1 cellular context compared by ENCODE assay signal in the genomic region with DNA sequence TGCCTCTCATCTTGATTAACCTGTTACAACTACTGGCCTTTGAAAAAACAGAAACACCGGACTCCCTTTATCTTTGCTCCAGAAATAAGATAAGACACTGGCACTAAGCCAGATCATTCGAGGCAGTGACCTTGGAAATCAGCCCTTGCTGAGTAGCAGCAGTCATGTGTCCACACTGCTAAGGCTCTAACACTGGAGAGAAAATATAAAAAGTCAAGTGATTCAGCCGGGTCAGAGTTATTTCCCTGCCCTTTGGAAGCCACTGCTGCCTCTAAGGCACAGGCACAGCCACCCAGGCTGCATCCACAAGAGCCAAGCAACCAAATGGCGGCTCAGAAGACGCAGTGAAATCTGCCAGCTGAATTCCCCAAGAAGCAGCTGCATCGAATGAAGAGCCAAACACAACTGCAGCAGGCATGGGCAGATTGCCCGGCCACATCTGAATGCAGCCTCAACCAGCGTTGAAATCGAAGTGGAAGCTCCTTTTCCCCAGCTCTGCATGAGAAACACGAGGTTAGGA.
TF ChIP-seq lines count a peak whose summit lies in the region.

No MANE protein-coding gene starts in this region.

TF ChIP-seq in K562, 482 proteins besides CTCF, POLR2A, EP300 and RAD21 (continued from another document and continues in another):
- TF ChIP-seq TRIM24 (IDR thresholded peaks at IDR 0.05): no peak
- TF ChIP-seq, protein P1, sequence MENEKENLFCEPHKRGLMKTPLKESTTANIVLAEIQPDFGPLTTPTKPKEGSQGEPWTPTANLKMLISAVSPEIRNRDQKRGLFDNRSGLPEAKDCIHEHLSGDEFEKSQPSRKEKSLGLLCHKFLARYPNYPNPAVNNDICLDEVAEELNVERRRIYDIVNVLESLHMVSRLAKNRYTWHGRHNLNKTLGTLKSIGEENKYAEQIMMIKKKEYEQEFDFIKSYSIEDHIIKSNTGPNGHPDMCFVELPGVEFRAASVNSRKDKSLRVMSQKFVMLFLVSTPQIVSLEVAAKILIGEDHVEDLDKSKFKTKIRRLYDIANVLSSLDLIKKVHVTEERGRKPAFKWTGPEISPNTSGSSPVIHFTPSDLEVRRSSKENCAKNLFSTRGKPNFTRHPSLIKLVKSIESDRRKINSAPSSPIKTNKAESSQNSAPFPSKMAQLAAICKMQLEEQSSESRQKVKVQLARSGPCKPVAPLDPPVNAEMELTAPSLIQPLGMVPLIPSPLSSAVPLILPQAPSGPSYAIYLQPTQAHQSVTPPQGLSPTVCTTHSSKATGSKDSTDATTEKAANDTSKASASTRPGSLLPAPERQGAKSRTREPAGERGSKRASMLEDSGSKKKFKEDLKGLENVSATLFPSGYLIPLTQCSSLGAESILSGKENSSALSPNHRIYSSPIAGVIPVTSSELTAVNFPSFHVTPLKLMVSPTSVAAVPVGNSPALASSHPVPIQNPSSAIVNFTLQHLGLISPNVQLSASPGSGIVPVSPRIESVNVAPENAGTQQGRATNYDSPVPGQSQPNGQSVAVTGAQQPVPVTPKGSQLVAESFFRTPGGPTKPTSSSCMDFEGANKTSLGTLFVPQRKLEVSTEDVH (IDR thresholded peaks at IDR 0.05; ENCODE audit: low read depth, partially characterized antibody): no peak
- TF ChIP-seq HNRNPL (IDR thresholded peaks at IDR 0.05; ENCODE audit: low read depth, low read length): no peak
- no peak for TF ChIP-seq NBN (IDR thresholded peaks at IDR 0.05; ENCODE audit: low read depth)
- no peak for TF ChIP-seq MAFF (IDR thresholded peaks at IDR 0.05; ENCODE audit: low read length)
- TF ChIP-seq, protein P2, sequence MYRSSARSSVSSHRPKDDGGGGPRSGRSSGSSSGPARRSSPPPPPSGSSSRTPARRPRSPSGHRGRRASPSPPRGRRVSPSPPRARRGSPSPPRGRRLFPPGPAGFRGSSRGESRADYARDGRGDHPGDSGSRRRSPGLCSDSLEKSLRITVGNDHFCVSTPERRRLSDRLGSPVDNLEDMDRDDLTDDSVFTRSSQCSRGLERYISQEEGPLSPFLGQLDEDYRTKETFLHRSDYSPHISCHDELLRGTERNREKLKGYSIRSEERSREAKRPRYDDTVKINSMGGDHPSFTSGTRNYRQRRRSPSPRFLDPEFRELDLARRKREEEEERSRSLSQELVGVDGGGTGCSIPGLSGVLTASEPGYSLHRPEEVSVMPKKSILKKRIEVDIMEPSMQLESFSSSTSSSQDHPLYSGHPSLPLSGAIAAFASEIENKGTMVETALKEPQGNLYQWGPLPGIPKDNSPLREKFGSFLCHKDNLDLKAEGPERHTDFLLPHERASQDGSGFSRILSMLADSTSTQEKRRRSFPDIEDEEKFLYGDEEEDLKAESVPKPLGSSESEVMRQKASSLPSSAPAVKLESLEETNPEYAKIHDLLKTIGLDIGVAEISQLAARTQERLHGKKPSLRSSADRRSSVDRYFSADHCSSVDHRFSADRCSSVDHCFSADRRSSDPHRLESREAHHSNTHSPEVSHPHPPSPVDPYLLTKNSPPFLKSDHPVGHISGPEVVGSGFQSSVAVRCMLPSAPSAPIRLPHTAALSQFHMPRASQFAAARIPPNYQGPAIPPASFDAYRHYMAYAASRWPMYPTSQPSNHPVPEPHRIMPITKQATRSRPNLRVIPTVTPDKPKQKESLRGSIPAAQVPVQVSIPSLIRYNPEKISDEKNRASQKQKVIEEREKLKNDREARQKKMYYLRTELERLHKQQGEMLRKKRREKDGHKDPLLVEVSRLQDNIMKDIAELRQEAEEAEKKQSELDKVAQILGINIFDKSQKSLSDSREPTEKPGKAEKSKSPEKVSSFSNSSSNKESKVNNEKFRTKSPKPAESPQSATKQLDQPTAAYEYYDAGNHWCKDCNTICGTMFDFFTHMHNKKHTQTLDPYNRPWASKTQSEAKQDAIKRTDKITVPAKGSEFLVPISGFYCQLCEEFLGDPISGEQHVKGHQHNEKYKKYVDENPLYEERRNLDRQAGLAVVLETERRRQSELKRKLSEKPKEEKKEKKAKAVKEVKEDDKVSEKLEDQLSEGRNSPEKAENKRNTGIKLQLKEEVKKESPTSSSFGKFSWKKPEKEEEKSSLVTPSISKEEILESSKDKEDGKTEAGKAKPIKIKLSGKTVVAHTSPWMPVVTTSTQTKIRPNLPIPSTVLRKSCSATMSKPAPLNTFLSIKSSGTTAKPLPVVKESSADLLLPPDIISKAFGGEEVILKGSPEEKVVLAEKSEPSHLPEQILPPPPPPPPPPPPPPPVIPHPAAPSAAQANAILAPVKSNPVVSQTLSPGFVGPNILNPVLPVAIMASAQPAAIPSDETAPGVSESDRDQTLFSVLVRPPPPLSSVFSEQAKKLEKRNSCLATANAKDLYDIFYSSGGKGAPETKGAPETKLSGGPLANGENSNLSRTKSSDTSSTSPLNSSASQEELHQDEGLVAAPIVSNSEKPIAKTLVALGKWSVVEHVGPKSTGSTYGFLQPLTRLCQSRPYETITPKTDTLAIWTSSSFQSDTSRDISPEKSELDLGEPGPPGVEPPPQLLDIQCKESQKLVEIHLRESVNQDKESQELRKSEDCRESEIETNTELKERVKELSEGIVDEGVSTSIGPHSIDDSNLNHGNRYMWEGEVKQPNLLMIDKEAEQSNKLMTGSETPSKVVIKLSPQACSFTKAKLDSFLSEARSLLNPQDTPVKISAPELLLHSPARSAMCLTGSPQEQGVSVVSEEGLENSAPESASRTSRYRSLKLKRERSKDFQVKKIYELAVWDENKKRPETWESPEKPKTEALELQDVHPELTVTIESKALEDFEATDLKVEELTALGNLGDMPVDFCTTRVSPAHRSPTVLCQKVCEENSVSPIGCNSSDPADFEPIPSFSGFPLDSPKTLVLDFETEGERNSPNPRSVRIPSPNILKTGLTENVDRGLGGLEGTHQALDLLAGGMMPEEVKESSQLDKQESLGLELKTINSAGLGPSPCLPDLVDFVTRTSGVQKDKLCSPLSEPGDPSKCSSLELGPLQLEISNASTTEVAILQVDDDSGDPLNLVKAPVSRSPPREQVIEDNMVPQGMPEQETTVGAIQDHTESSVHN (IDR thresholded peaks at IDR 0.05; ENCODE audit: borderline replicate concordance in 1 of 2, low read depth in 1 of 2): no peak
- TF ChIP-seq, protein P3, sequence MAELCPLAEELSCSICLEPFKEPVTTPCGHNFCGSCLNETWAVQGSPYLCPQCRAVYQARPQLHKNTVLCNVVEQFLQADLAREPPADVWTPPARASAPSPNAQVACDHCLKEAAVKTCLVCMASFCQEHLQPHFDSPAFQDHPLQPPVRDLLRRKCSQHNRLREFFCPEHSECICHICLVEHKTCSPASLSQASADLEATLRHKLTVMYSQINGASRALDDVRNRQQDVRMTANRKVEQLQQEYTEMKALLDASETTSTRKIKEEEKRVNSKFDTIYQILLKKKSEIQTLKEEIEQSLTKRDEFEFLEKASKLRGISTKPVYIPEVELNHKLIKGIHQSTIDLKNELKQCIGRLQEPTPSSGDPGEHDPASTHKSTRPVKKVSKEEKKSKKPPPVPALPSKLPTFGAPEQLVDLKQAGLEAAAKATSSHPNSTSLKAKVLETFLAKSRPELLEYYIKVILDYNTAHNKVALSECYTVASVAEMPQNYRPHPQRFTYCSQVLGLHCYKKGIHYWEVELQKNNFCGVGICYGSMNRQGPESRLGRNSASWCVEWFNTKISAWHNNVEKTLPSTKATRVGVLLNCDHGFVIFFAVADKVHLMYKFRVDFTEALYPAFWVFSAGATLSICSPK (IDR thresholded peaks at IDR 0.05; ENCODE audit: borderline replicate concordance): no peak
- TF ChIP-seq FOXM1 (IDR thresholded peaks at IDR 0.05; ENCODE audit: low read depth): no peak
- no peak for TF ChIP-seq FOXM1 (CRISPR knock-in tag; IDR thresholded peaks at IDR 0.05; ENCODE audit: low read depth)
- no peak for TF ChIP-seq ZNF57 (CRISPR knock-in tag; IDR thresholded peaks at IDR 0.05)
- no peak for TF ChIP-seq FOXP1 (CRISPR knock-in tag; IDR thresholded peaks at IDR 0.05)
- no peak for TF ChIP-seq CHCHD3 (CRISPR knock-in tag; IDR thresholded peaks at IDR 0.05)
- no peak for TF ChIP-seq POLR3A (IDR thresholded peaks at IDR 0.05; ENCODE audit: borderline replicate concordance, extremely low read depth, insufficient read depth, insufficient read length)
- TF ChIP-seq NCOR1 (IDR thresholded peaks at IDR 0.05): peak; percentile 20; the same call in 1 of the 2 replicates
- TF ChIP-seq ZNF695 (CRISPR knock-in tag; IDR thresholded peaks at IDR 0.05): no peak
- no peak for TF ChIP-seq NEUROD1 (IDR thresholded peaks at IDR 0.05; ENCODE audit: borderline replicate concordance, low read depth, low read length, partially characterized antibody)
- no peak for TF ChIP-seq SMAD4 (CRISPR knock-in tag; conservative IDR thresholded peaks at IDR 0.05)
- TF ChIP-seq SP2 (IDR thresholded peaks at IDR 0.05; ENCODE audit: extremely low read depth, low read depth, low read length, poor library complexity, severe bottlenecking): no peak
- TF ChIP-seq NFIX (CRISPR knock-in tag; IDR thresholded peaks at IDR 0.05; ENCODE audit: low read depth): peak; percentile 66
- no peak for TF ChIP-seq ZNF274 (IDR thresholded peaks at IDR 0.05; ENCODE audit: borderline replicate concordance, low read depth, low read length)
- no peak for TF ChIP-seq NFE2L1 (tag; IDR thresholded peaks at IDR 0.05; ENCODE audit: borderline replicate concordance, low read depth)
- no peak for TF ChIP-seq ZZZ3 (IDR thresholded peaks at IDR 0.05)
- no peak for TF ChIP-seq MEIS2 (IDR thresholded peaks at IDR 0.05; ENCODE audit: partially characterized antibody)
- TF ChIP-seq LEF1 (IDR thresholded peaks at IDR 0.05): no peak
- TF ChIP-seq ZBTB17 (CRISPR knock-in tag; IDR thresholded peaks at IDR 0.05): no peak
- no peak for TF ChIP-seq ZNF717 (CRISPR knock-in tag; IDR thresholded peaks at IDR 0.05)
- TF ChIP-seq, protein P4, sequence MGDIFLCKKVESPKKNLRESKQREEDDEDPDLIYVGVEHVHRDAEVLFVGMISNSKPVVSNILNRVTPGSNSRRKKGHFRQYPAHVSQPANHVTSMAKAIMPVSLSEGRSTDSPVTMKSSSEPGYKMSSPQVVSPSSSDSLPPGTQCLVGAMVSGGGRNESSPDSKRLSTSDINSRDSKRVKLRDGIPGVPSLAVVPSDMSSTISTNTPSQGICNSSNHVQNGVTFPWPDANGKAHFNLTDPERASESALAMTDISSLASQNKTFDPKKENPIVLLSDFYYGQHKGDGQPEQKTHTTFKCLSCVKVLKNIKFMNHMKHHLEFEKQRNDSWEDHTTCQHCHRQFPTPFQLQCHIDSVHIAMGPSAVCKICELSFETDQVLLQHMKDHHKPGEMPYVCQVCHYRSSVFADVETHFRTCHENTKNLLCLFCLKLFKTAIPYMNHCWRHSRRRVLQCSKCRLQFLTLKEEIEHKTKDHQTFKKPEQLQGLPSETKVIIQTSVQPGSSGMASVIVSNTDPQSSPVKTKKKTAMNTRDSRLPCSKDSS (IDR thresholded peaks at IDR 0.05; ENCODE audit: low read depth, partially characterized antibody): no peak
- TF ChIP-seq, protein P5, sequence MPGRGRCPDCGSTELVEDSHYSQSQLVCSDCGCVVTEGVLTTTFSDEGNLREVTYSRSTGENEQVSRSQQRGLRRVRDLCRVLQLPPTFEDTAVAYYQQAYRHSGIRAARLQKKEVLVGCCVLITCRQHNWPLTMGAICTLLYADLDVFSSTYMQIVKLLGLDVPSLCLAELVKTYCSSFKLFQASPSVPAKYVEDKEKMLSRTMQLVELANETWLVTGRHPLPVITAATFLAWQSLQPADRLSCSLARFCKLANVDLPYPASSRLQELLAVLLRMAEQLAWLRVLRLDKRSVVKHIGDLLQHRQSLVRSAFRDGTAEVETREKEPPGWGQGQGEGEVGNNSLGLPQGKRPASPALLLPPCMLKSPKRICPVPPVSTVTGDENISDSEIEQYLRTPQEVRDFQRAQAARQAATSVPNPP (IDR thresholded peaks at IDR 0.05; ENCODE audit: borderline replicate concordance, insufficient read depth, insufficient read length): no peak
- no peak for TF ChIP-seq ZNF830 (CRISPR knock-in tag; IDR thresholded peaks at IDR 0.05)
- TF ChIP-seq, protein P6, sequence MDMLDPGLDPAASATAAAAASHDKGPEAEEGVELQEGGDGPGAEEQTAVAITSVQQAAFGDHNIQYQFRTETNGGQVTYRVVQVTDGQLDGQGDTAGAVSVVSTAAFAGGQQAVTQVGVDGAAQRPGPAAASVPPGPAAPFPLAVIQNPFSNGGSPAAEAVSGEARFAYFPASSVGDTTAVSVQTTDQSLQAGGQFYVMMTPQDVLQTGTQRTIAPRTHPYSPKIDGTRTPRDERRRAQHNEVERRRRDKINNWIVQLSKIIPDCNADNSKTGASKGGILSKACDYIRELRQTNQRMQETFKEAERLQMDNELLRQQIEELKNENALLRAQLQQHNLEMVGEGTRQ (CRISPR knock-in tag; IDR thresholded peaks at IDR 0.05): peak; percentile 22; the same call in 1 of the 2 replicates
- no peak for TF ChIP-seq STAT5B (CRISPR knock-in tag; IDR thresholded peaks at IDR 0.05)
- no peak for TF ChIP-seq ZNF184 (CRISPR knock-in tag; IDR thresholded peaks at IDR 0.05)
- 0 out of 2 replicates have a peak, but pooled peaks have one; percentile 18 for TF ChIP-seq NR2C1 (IDR thresholded peaks at IDR 0.05)
- TF ChIP-seq NR2C1 (tag; IDR thresholded peaks at IDR 0.05): no peak
- no peak for TF ChIP-seq E2F3 (CRISPR knock-in tag; IDR thresholded peaks at IDR 0.05)
- peak in 1 of 2 experiments; percentile 63; a peak in 1 of 4 replicates for TF ChIP-seq RCOR1 (IDR thresholded peaks at IDR 0.05; ENCODE audit: borderline replicate concordance in 1 of 2, low read depth in 2 of 2, low read length in 2 of 2)
- 0 out of 2 replicates have a peak, but pooled peaks have one; percentile 22 for TF ChIP-seq ADNP (tag; IDR thresholded peaks at IDR 0.05)
- TF ChIP-seq NFATC3 (IDR thresholded peaks at IDR 0.05): no peak
- no peak for TF ChIP-seq ZNF197 (CRISPR knock-in tag; IDR thresholded peaks at IDR 0.05; ENCODE audit: low read depth)
- no peak for TF ChIP-seq SMAD3 (CRISPR knock-in tag; conservative IDR thresholded peaks at IDR 0.05)
- peak in 1 of 2 experiments; percentile 16 for TF ChIP-seq NCOA2 (IDR thresholded peaks at IDR 0.05; ENCODE audit: partially characterized antibody in 2 of 2)
- TF ChIP-seq, protein P7, sequence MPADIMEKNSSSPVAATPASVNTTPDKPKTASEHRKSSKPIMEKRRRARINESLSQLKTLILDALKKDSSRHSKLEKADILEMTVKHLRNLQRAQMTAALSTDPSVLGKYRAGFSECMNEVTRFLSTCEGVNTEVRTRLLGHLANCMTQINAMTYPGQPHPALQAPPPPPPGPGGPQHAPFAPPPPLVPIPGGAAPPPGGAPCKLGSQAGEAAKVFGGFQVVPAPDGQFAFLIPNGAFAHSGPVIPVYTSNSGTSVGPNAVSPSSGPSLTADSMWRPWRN (IDR thresholded peaks at IDR 0.05; ENCODE audit: low read depth): no peak
- TF ChIP-seq ESRRA (IDR thresholded peaks at IDR 0.05; ENCODE audit: borderline replicate concordance, low read depth): peak; percentile 96
- no peak for TF ChIP-seq MYNN (IDR thresholded peaks at IDR 0.05)
- no peak for TF ChIP-seq MYNN (CRISPR knock-in tag; IDR thresholded peaks at IDR 0.05)
- no peak for TF ChIP-seq MBD2 (IDR thresholded peaks at IDR 0.05; ENCODE audit: borderline replicate concordance, low read depth)
- no peak for TF ChIP-seq IRF2 (CRISPR knock-in tag; IDR thresholded peaks at IDR 0.05)
- TF ChIP-seq, protein P8, sequence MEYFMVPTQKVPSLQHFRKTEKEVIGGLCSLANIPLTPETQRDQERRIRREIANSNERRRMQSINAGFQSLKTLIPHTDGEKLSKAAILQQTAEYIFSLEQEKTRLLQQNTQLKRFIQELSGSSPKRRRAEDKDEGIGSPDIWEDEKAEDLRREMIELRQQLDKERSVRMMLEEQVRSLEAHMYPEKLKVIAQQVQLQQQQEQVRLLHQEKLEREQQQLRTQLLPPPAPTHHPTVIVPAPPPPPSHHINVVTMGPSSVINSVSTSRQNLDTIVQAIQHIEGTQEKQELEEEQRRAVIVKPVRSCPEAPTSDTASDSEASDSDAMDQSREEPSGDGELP (CRISPR knock-in tag; IDR thresholded peaks at IDR 0.05; ENCODE audit: borderline replicate concordance): no peak
- TF ChIP-seq RBM14 (IDR thresholded peaks at IDR 0.05; ENCODE audit: borderline replicate concordance, insufficient read depth, low read depth, low read length): no peak
- TF ChIP-seq MCM7 (IDR thresholded peaks at IDR 0.05): no peak
